Comparison of ENCODE assay signal across 22 cellular contexts in genomic region chr4:7196731-7197130, GRCh38. TPM values are rescaled to one million over a fixed set of nuclear protein-coding genes. Genes with fewer than 3 reads are reported as not detected.
DNase-seq lines count a peak whose midpoint lies in the region; ATAC-seq, FAIRE-seq and TF ChIP-seq lines count a peak whose summit lies in the region.
"Had no signal": no experiment of that assay in that cellular context is flagged by ENCODE, and none has a peak within 500 bp of the region (broad histone marks: within the 10 kb centered on the region; RNA-seq: fewer than 3 reads in every experiment).

No MANE protein-coding gene starts in this region.

- FAIRE-seq in HTR-8/SVneo (lab: Jason Lieb, UNC): peak; percentile 13
- FAIRE-seq: A549, urothelium cell line had no signal

- DNase-seq in HTR-8/SVneo (ENCODE audit: insufficient read length, low spot score) (no peak), RWPE1 (ENCODE audit: low spot score) (no peak), coronary artery (ENCODE audit: low spot score) (peak; percentile 24), sigmoid colon (peak; percentile 46), NCI-H187 treated with DMSO at 0.1 percent for 48 hours (lab: John Stamatoyannopoulos, UW) (no peak), NCI-H2171 (lab: John Stamatoyannopoulos, UW) (no peak)
- DNase-seq: activated CD4-positive, alpha-beta T cell treated with anti-CD3 and anti-CD28 coated beads, Interleukin-2, amount 50 U/mL, for 4 hours; activated T-cell treated with anti-CD3 and anti-CD28 coated beads, Interleukin-2, amount 50 U/mL, for 48 hours; gastrocnemius medialis; left cardiac atrium; NCI-H1048; stimulated activated naive B cell treated with anti-CD40 and anti-IgM and Interleukin-4, amounts not matched to agents 10 μg/mL and 1 μg/mL and 100 μg/mL, for 72 hours; substantia nigra; SW 1271 had no signal

- TF ChIP-seq POLR2A in sigmoid colon (IDR thresholded peaks at IDR 0.05): no peak

- no peak overlapping the region for H3K4me3 ChIP-seq in coronary artery
- H3K4me3 ChIP-seq in sigmoid colon: no peak overlapping the region
- H3K4me3 ChIP-seq: A549, gastrocnemius medialis, GM23338 had no signal

- CTCF ChIA-PET in RWPE1 (lab: Yijun Ruan, JAX): no interaction called here

- no peaks in the 10 kb centered on the region for H3K9me3 ChIP-seq in sigmoid colon
- H3K9me3 ChIP-seq: A549, gastrocnemius medialis had no signal

- peaks cover 0 to 45% (median 31%) of the 10 kb centered on the region in 4 donors for H3K4me1 ChIP-seq in sigmoid colon

- no peak for TF ChIP-seq EP300 in sigmoid colon (IDR thresholded peaks at IDR 0.05)

- H3K27me3 ChIP-seq in sigmoid colon: peaks cover 0 to 23% (median 16%) of the 10 kb centered on the region in 3 donors

- intact Hi-C loops in sigmoid colon (cut with DNase I): no loop called here

- POLR2A ChIA-PET in RWPE1 (lab: Yijun Ruan, JAX; ENCODE audit: low non-redundant PET): interaction anchor here (0.6 kb wide), 1 partner anchor 55 kb away, joined by 3 read pairs; no protein-coding TSS in a partner anchor

- ATAC-seq in HG03045 (IDR thresholded peaks at IDR 0.05; ENCODE audit: unreplicated experiment): no peak
- no peak for ATAC-seq in GM21576 (IDR thresholded peaks at IDR 0.05; ENCODE audit: unreplicated experiment)
- ATAC-seq: A549; gastrocnemius medialis; GM23338; left cardiac atrium; Panc1; stimulated activated naive B cell treated with anti-CD40 and anti-IgM and Interleukin-4, amounts not matched to agents 10 μg/mL and 1 μg/mL and 100 μg/mL, for 72 hours; WTC11 had no signal

- WGBS in sigmoid colon, 2 donors: 52 to 70% methylated on average over 5 of the region's 5 CpGs

- TF ChIP-seq CTCF in RWPE1 (conservative IDR thresholded peaks at IDR 0.05; ENCODE audit: low read depth): no peak
- TF ChIP-seq CTCF in coronary artery (IDR thresholded peaks at IDR 0.05): no peak
- no peak for TF ChIP-seq CTCF in sigmoid colon (IDR thresholded peaks at IDR 0.05)

- no peaks in the 10 kb centered on the region for H3K36me3 ChIP-seq in sigmoid colon
- H3K36me3 ChIP-seq: gastrocnemius medialis had no signal

- H3K27ac ChIP-seq in RWPE1 (peak overlapping the region; percentile 47), coronary artery (no peak overlapping the region), sigmoid colon (no peak overlapping the region)
- H3K27ac ChIP-seq: A549, gastrocnemius medialis had no signal

RNA-seq across cellular contexts. Expression of gene SORCS2, which starts 4.4 kb away (rescaled TPM):
- 1 to 10 TPM; 2.0 to 6.4 (median 4.0) TPM for total RNA-seq in sigmoid colon
- 1 to 10 TPM in 1 of 3 donors, not detected in 2; 1.8 TPM for polyA plus RNA-seq in sigmoid colon
- polyA plus RNA-seq: IgD-negative memory B cell had no signal

Comparison
In these comparisons a context has a peak if more than half of its experiments do, and no peak if none do; other contexts are left out.
1. DNase-seq: peak in coronary artery (single experiment) and sigmoid colon (single experiment); none in HTR-8/SVneo (single experiment), RWPE1 (single experiment), NCI-H187 treated with DMSO at 0.1 percent for 48 hours (single experiment) and NCI-H2171 (single experiment).